Comparison of ENCODE assay signal across 1 cellular context in genomic region chr4:6819295-6819694, GRCh38.
TF ChIP-seq lines count a peak whose summit lies in the region.

No MANE protein-coding gene starts in this region.

TF ChIP-seq in K562, 482 proteins besides CTCF, POLR2A, EP300 and RAD21 (continued from another document):
- TF ChIP-seq AFF1 (IDR thresholded peaks at IDR 0.05; ENCODE audit: low read depth in 1 of 2, partially characterized antibody in 2 of 2) (peak in 1 of 2 experiments; percentile 99), ZNF384 (IDR thresholded peaks at IDR 0.05; ENCODE audit: low read depth, low read length) (no peak), TRIM28 (IDR thresholded peaks at IDR 0.05) (peak; percentile 50; the same call in 1 of the 2 replicates)
